In genomic region chr14:96797943-96798349, GRCh38 we compare ENCODE assay signal across 8 cellular contexts. TPM values are rescaled to one million over a fixed set of nuclear protein-coding genes. Genes with fewer than 3 reads are reported as not detected.
DNase-seq lines count a peak whose midpoint lies in the region; ATAC-seq, FAIRE-seq and TF ChIP-seq lines count a peak whose summit lies in the region.

No MANE protein-coding gene starts in this region.

- POLR2A ChIA-PET in A549 (lab: Yijun Ruan, JAX) = no interaction called here

- TF ChIP-seq CTCF in A549 (IDR thresholded peaks at IDR 0.05) (no peak), GM12865 (IDR thresholded peaks at IDR 0.05; ENCODE audit: insufficient read depth, low read depth, low read length, missing control alignments) (no peak), OCI-LY3 (IDR thresholded peaks at IDR 0.05; ENCODE audit: low read depth, low read length) (no peak), osteocyte (IDR thresholded peaks at IDR 0.05) (no peak)

- DNase-seq in A549 (ENCODE audit: low read depth in 1 of 2, low spot score in 1 of 2) (peak; percentile 9 to 16), GM12865 (ENCODE audit: low read depth) (peak; percentile 57), osteocyte (ENCODE audit: extremely low spot score, unreplicated experiment) (no peak), DMS114 treated with DMSO at 0.1 percent for 48 hours (lab: John Stamatoyannopoulos, UW; ENCODE audit: unreplicated experiment) (no peak), middle frontal gyrus (ENCODE audit: extremely low spot score, low spot score) (no peak)
- no peak for DNase-seq in effector memory CD4-positive, alpha-beta T cell

- H3K79me2 ChIP-seq in OCI-LY3 (ENCODE audit: low read length) = peaks cover 58% of the 10 kb centered on the region

- H3K36me3 ChIP-seq in OCI-LY3 (replicated peaks; ENCODE audit: low read depth, low read length) = no peaks in the 10 kb centered on the region
- no peaks in the 10 kb centered on the region for H3K36me3 ChIP-seq in effector memory CD4-positive, alpha-beta T cell (ENCODE audit: control insufficient read depth, insufficient read depth, low read length)

- FAIRE-seq in A549 (lab: Jason Lieb, UNC) = no peak

- H3K9ac ChIP-seq in OCI-LY3 (ENCODE audit: low read length) = peak overlapping the region; percentile 92

- peak overlapping the region; percentile 93 for H3K4me2 ChIP-seq in A549
- H3K4me2 ChIP-seq in OCI-LY3 (ENCODE audit: low read length) = peak overlapping the region; percentile 93

- TF ChIP-seq EP300 in A549 (IDR thresholded peaks at IDR 0.05) = no peak

- 6% methylated on average over 15 of the region's 16 CpGs for WGBS in A549 (ENCODE audit: missing lambda C conversion rate)

- peaks cover 13% of the 10 kb centered on the region for H3K4me1 Mint-ChIP-seq in osteocyte (ENCODE audit: unreplicated experiment)

- H3K9me3 ChIP-seq in A549 (no peaks in the 10 kb centered on the region), OCI-LY3 (ENCODE audit: insufficient read depth, low read length) (no peaks in the 10 kb centered on the region)
- H3K9me3 ChIP-seq in effector memory CD4-positive, alpha-beta T cell (ENCODE audit: control insufficient read depth, low read length) = no peaks in the 10 kb centered on the region

- ATAC-seq in A549 = peak; percentile 4; a peak in 5 of 6 replicates
- peak; percentile 22 for ATAC-seq in HG02852 (IDR thresholded peaks at IDR 0.05; ENCODE audit: unreplicated experiment)

- H3K4me3 Mint-ChIP-seq in osteocyte (ENCODE audit: unreplicated experiment) = peak overlapping the region; percentile 79

- peaks cover 49% of the 10 kb centered on the region for H4K20me1 ChIP-seq in OCI-LY3 (ENCODE audit: insufficient read depth, low read length)

- no peaks in the 10 kb centered on the region for H3K9me3 Mint-ChIP-seq in osteocyte (ENCODE audit: unreplicated experiment)

- H3K27me3 ChIP-seq in OCI-LY3 (ENCODE audit: low read depth, low read length) = peaks cover 7% of the 10 kb centered on the region
- no peaks in the 10 kb centered on the region for H3K27me3 ChIP-seq in effector memory CD4-positive, alpha-beta T cell (replicated peaks; ENCODE audit: control insufficient read depth, insufficient read depth, low read length, poor library complexity, severe bottlenecking)

- H3K36me3 Mint-ChIP-seq in osteocyte (ENCODE audit: unreplicated experiment) = no peaks in the 10 kb centered on the region

- H3K27ac ChIP-seq in A549 (peak overlapping the region; percentile 80 to 95), OCI-LY3 (ENCODE audit: low read length) (peak overlapping the region; percentile 65)
- peak overlapping the region; percentile 72 for H3K27ac ChIP-seq in effector memory CD4-positive, alpha-beta T cell (ENCODE audit: insufficient read depth, low read length, poor library complexity, severe bottlenecking)

- TF ChIP-seq POLR2A in A549 (IDR thresholded peaks at IDR 0.05; ENCODE audit: low read length) = no peak

- peak overlapping the region; percentile 44 for H3K27ac Mint-ChIP-seq in osteocyte (ENCODE audit: unreplicated experiment)

- peak overlapping the region; percentile 95 for H3K4me3 ChIP-seq in A549
- H3K4me3 ChIP-seq in GM12865 (ENCODE audit: low read depth, low read length) = peak overlapping the region; percentile 97
- peak overlapping the region; percentile 97 for H3K4me3 ChIP-seq in OCI-LY3 (ENCODE audit: low read length)
- H3K4me3 ChIP-seq in effector memory CD4-positive, alpha-beta T cell (ENCODE audit: insufficient read depth, low read depth, low read length, poor library complexity, severe bottlenecking) = peak overlapping the region; percentile 74

- CTCF ChIA-PET in A549 (lab: Yijun Ruan, JAX) = no interaction called here

- H3K4me1 ChIP-seq in A549 = peaks cover 8% of the 10 kb centered on the region; the same call in 1 of the 3 replicates
- H3K4me1 ChIP-seq in OCI-LY3 (ENCODE audit: low read length) = peaks cover 12% of the 10 kb centered on the region
- H3K4me1 ChIP-seq in effector memory CD4-positive, alpha-beta T cell (ENCODE audit: control insufficient read depth, insufficient read depth, low read length, poor library complexity, severe bottlenecking) = no peaks in the 10 kb centered on the region

- no peak overlapping the region for H2AFZ ChIP-seq in OCI-LY3 (ENCODE audit: low read depth, low read length)

- H3K27me3 Mint-ChIP-seq in osteocyte (ENCODE audit: unreplicated experiment) = no peaks in the 10 kb centered on the region

- no peak for TF ChIP-seq RAD21 in A549 (conservative IDR thresholded peaks at IDR 0.05 in 1 of 2, IDR thresholded peaks at IDR 0.05 in 1 of 2)

TF ChIP-seq in A549, 52 proteins besides CTCF, POLR2A, EP300 and RAD21:
- TF ChIP-seq FOSL2 (IDR thresholded peaks at IDR 0.05) (no peak), FOSL2 (CRISPR knock-in tag; IDR thresholded peaks at IDR 0.05) (no peak), NR3C1 (IDR thresholded peaks at IDR 0.05) (no peak), ESRRA (IDR thresholded peaks at IDR 0.05; ENCODE audit: borderline replicate concordance, low read length) (no peak), JUN (IDR thresholded peaks at IDR 0.05) (no peak), POLR2AphosphoS2 (conservative IDR thresholded peaks at IDR 0.05; ENCODE audit: low read length) (no peak), RNF2 (IDR thresholded peaks at IDR 0.05; ENCODE audit: borderline replicate concordance, low read depth) (no peak), TP53 (CRISPR knock-in tag; IDR thresholded peaks at IDR 0.05) (no peak), NFE2L2 (conservative IDR thresholded peaks at IDR 0.05; ENCODE audit: low read length) (no peak), MAZ (IDR thresholded peaks at IDR 0.05; ENCODE audit: borderline replicate concordance, low read depth, low read length) (no peak)
- TF ChIP-seq, protein P1, sequence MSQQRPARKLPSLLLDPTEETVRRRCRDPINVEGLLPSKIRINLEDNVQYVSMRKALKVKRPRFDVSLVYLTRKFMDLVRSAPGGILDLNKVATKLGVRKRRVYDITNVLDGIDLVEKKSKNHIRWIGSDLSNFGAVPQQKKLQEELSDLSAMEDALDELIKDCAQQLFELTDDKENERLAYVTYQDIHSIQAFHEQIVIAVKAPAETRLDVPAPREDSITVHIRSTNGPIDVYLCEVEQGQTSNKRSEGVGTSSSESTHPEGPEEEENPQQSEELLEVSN (IDR thresholded peaks at IDR 0.05; ENCODE audit: borderline replicate concordance, low read depth) = no peak
TF ChIP-seq in A549: peak in this region for 0.

RNA-seq across cellular contexts. Expression of gene VRK1, which starts 0.8 kb away (rescaled TPM):
- polyA plus RNA-seq in A549 (2011; rRNA removed) (20.3 and 34.2 TPM in 2 replicates), A549 (2017; fragmentation: RNase III; extraction: RNeasy Plus Mini Kit Qiagen cat#74134 plus additional on column Dnase treatment) (32.2 to 36.8 TPM (median 33.7 TPM) in 3 replicates)
- 12.1 and 17.6 TPM in 2 replicates for polyA plus RNA-seq in A549 (2012; cell fraction: cytosol; rRNA removed)
- polyA plus RNA-seq in A549 (2012; cell fraction: nucleus; rRNA removed) = 6.6 and 11.5 TPM in 2 replicates
- polyA minus RNA-seq in A549 (2011; rRNA and poly(A)+ RNA removed) = 15.4 and 17.5 TPM in 2 replicates
- total RNA-seq in osteocyte = 10.6 and 12.8 TPM in 2 replicates

Comparison
In these comparisons a context has a peak if more than half of its experiments do, and no peak if none do; other contexts are left out.
1. DNase-seq: peak in A549 (2 of 2) and GM12865 (single experiment); none in effector memory CD4-positive, alpha-beta T cell (0 of 3), osteocyte (single experiment), DMS114 treated with DMSO at 0.1 percent for 48 hours (single experiment) and middle frontal gyrus (single experiment).
2. Peak in every context shown above with its lines, with median percentiles within 50 percentile points of each other: H3K27ac ChIP-seq and H3K4me3 ChIP-seq.